In genomic region chr5:157366741-157367684, GRCh38 we compare ENCODE assay signal across 8 cellular contexts.
DNase-seq lines count a peak whose midpoint lies in the region; FAIRE-seq and TF ChIP-seq lines count a peak whose summit lies in the region.

No MANE protein-coding gene starts in this region.

- no peak for FAIRE-seq in bronchial epithelial cell (lab: Jason Lieb, UNC)

- no peaks in the 10 kb centered on the region for H3K36me3 ChIP-seq in bronchial epithelial cell (ENCODE audit: control insufficient read depth, insufficient read depth, low read length)

- no peak overlapping the region for H3K4me3 ChIP-seq in bronchial epithelial cell (ENCODE audit: low read depth, low read length)

- no peaks in the 10 kb centered on the region for H3K27me3 ChIP-seq in bronchial epithelial cell (ENCODE audit: control insufficient read depth, insufficient read depth, low read length)

- DNase-seq in AG08395 (ENCODE audit: low spot score) (peak; percentile 66), HK-2 (ENCODE audit: unreplicated experiment) (peak; percentile 28), bronchial epithelial cell (ENCODE audit: low read depth) (peak; percentile 30), medulla oblongata (ENCODE audit: extremely low spot score) (peak; percentile 60), T-helper 9 cell (no peak), NCI-H526 treated with DMSO at 0.1 percent for 48 hours (lab: John Stamatoyannopoulos, UW) (no peak), middle frontal gyrus (ENCODE audit: extremely low spot score, low spot score) (no peak), SIG-M5 (lab: John Stamatoyannopoulos, UW) (no peak)

- peak; percentile 41 for TF ChIP-seq CTCF in bronchial epithelial cell (IDR thresholded peaks at IDR 0.05; ENCODE audit: insufficient read depth, low read length, severe bottlenecking)

Comparison
In these comparisons a context has a peak if more than half of its experiments do, and no peak if none do; other contexts are left out.
1. DNase-seq: peak in AG08395 (single experiment), HK-2 (single experiment), bronchial epithelial cell (single experiment) and medulla oblongata (single experiment); none in T-helper 9 cell (single experiment), NCI-H526 treated with DMSO at 0.1 percent for 48 hours (single experiment), middle frontal gyrus (single experiment) and SIG-M5 (single experiment).